1 cellular context compared by ENCODE assay signal in genomic region chr7:151342811-151343210, GRCh38.
TF ChIP-seq lines count a peak whose summit lies in the region.

No MANE protein-coding gene starts in this region.

TF ChIP-seq in GM12878, 131 proteins besides CTCF, POLR2A, EP300 and RAD21 (continued from another document):
- TF ChIP-seq CUX1 (IDR thresholded peaks at IDR 0.05; ENCODE audit: insufficient replicate concordance, low read depth, low read length) (peak; percentile 21), MLLT1 (IDR thresholded peaks at IDR 0.05) (peak; percentile 67)
